Comparison of ENCODE assay signal across 4 cellular contexts in the genomic region with DNA sequence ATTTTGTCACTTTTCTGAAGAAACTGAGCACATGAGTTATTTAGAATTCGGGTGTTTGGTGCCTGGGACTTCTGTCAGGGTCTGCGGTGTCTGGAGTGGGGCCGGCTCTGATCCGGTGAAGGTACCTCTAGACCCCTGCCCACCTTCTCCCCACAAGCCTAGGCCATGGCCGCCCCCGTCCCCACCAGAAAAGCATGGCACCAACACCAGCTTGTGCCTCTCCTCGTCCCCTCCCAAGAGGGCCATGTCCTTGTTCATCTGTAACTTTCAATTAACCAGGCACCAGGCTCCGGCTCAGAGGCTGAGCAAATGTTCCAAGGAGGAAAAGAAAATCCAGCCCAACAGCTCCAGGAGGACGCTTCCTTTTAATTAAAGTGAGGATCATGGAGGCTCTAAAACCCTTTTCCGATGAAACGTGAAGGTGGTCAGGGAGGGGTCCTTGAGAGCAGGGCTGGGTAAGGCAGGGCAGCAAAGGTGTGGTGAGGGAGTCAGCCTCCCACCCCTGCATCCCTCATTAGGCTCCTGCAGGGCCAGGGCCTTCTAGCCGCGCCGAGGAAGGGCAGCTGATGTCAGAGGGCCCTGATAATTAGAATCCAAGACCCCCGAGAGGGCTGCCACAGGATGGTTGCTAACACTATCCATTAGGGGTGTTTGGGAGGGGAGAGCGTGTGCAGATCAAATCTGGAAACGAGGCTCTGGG.
"Had no signal": no experiment of that assay in that cellular context is flagged by ENCODE, and none has a peak within 500 bp of the region (broad histone marks: within the 10 kb centered on the region; RNA-seq: fewer than 3 reads in every experiment).

No MANE protein-coding gene starts in this region.

- DNase-seq: IMR-90 had no signal

- H3K4me3 ChIP-seq: K562 had no signal

- H3K27ac ChIP-seq: HL-60 had no signal

- ATAC-seq: HepG2, K562 had no signal
